Comparison of ENCODE assay signal across 9 cellular contexts in genomic region chr7:45575501-45576248, GRCh38. TPM values are rescaled to one million over a fixed set of nuclear protein-coding genes. Genes with fewer than 3 reads are reported as not detected.
DNase-seq lines count a peak whose midpoint lies in the region; ATAC-seq, FAIRE-seq and TF ChIP-seq lines count a peak whose summit lies in the region.
"Had no signal": no experiment of that assay in that cellular context is flagged by ENCODE, and none has a peak within 500 bp of the region (broad histone marks: within the 10 kb centered on the region; RNA-seq: fewer than 3 reads in every experiment).

No MANE protein-coding gene starts in this region.

- H3K4me3 ChIP-seq in HUES64 (ENCODE audit: low read length), result peak overlapping the region; percentile 58
- peak overlapping the region; percentile 92 for H3K4me3 ChIP-seq in cardiac muscle cell
- peak overlapping the region; percentile 34 to 68 (median 48) for H3K4me3 ChIP-seq in pancreas

- H3K27me3 ChIP-seq in HUES64 (ENCODE audit: insufficient read depth, low read length) (peaks cover 57% of the 10 kb centered on the region), cardiac muscle cell (peaks cover 33% of the 10 kb centered on the region), pancreas (no peaks in the 10 kb centered on the region)

- no TSS peak for BruUV-seq in Calu3 (replicated peaks; lab: Mats Ljungman, UMichigan)

- H3K9me3 Mint-ChIP-seq in Calu3 (ENCODE audit: low read depth, unreplicated experiment), result no peaks in the 10 kb centered on the region

- H3K9ac ChIP-seq in HUES64 (ENCODE audit: low read depth, low read length), result no peak overlapping the region; the same call in 1 of the 2 replicates

- H3K27ac Mint-ChIP-seq in Calu3 (ENCODE audit: unreplicated experiment), result no peak overlapping the region

- H3K27ac ChIP-seq in HUES64 (ENCODE audit: low read depth, low read length), result no peak overlapping the region
- H3K27ac ChIP-seq in cardiac muscle cell, result no peak overlapping the region
- no peak overlapping the region for H3K27ac ChIP-seq in pancreas

- CTCF ChIA-PET in Calu3 (lab: Charles Lee), result no interaction called here

- H3K4me3 Mint-ChIP-seq in Calu3 (ENCODE audit: low read depth, unreplicated experiment), result peak overlapping the region; percentile 65

- peaks cover 4% of the 10 kb centered on the region for H3K4me1 ChIP-seq in HUES64 (ENCODE audit: insufficient read depth, low read length)
- H3K4me1 ChIP-seq in cardiac muscle cell (ENCODE audit: low read depth), result peaks cover 19% of the 10 kb centered on the region
- no peaks in the 10 kb centered on the region for H3K4me1 ChIP-seq in pancreas

- no peaks in the 10 kb centered on the region for H3K4me1 Mint-ChIP-seq in Calu3 (ENCODE audit: low read depth, unreplicated experiment)

- ATAC-seq in pancreas, result peak; percentile 39 to 52 (median 43)
- ATAC-seq in GM19328 (IDR thresholded peaks at IDR 0.05; ENCODE audit: unreplicated experiment), result no peak

- no peak for FAIRE-seq in pancreas (lab: Jason Lieb, UNC)

- no peaks in the 10 kb centered on the region for H3K9me3 ChIP-seq in HUES64 (ENCODE audit: insufficient read depth, low read depth, low read length)
- H3K9me3 ChIP-seq in cardiac muscle cell (ENCODE audit: low read depth), result no peaks in the 10 kb centered on the region
- no peaks in the 10 kb centered on the region for H3K9me3 ChIP-seq in pancreas

- DNase-seq in Calu3 (no peak), cardiac muscle cell (ENCODE audit: low read depth in 1 of 2, low spot score in 1 of 2) (no peak), pancreas (peak in 2 of 6 donors; percentile 10 to 71), GF-D8 (lab: John Stamatoyannopoulos, UW) (no peak), DMS153 (lab: John Stamatoyannopoulos, UW) (no peak), SK-N-DZ (ENCODE audit: low spot score) (no peak)
- DNase-seq: DND-41 had no signal

- peaks cover 88% of the 10 kb centered on the region for H3K27me3 Mint-ChIP-seq in Calu3 (ENCODE audit: unreplicated experiment)

- TF ChIP-seq CTCF in Calu3 (IDR thresholded peaks at IDR 0.05; ENCODE audit: unreplicated experiment), result no peak
- no peak for TF ChIP-seq CTCF in cardiac muscle cell (IDR thresholded peaks at IDR 0.05; ENCODE audit: low read depth, low read length)
- TF ChIP-seq CTCF in pancreas (IDR thresholded peaks at IDR 0.05), result no peak

- H3K36me3 ChIP-seq in HUES64 (ENCODE audit: insufficient read depth, low read length), result no peaks in the 10 kb centered on the region
- H3K36me3 ChIP-seq in cardiac muscle cell, result no peaks in the 10 kb centered on the region
- no peaks in the 10 kb centered on the region for H3K36me3 ChIP-seq in pancreas

- intact Hi-C loops in Calu3 (cut with micrococcal nuclease; ENCODE audit: unreplicated experiment) (loop anchor here (10.0 kb wide), 1 partner anchor 421 kb away; the partner anchor contains the start of gene RAMP3), pancreas (cut with DNase I) (no loop called here)

- 15% methylated on average over 36 of the region's 36 CpGs for whole genome bisulfite sequencing in HUES64
- WGBS in pancreas, 2 donors, result 11 to 16% methylated on average over 36 of the region's 36 CpGs

- peaks cover 4% of the 10 kb centered on the region for H3K36me3 Mint-ChIP-seq in Calu3 (ENCODE audit: insufficient read depth, unreplicated experiment)

RNA-seq across cellular contexts. Expression of gene ADCY1, which starts 1.5 kb away (rescaled TPM):
- total RNA-seq in Calu3 (2022), result 7.6 and 8.8 TPM in 2 replicates
- 9.3 TPM for polyA plus RNA-seq in HUES64 (2013, experiment 1 of 2)
- polyA plus RNA-seq in HUES64 (2013, experiment 2 of 2), result 8.9 TPM
- 12.6 and 22.9 TPM in 2 replicates for total RNA-seq in cardiac muscle cell
- polyA plus RNA-seq in cardiac muscle cell, result 15.6 and 21.2 TPM in 2 replicates
- 1 to 10 TPM; 2.3 to 5.8 (median 4.5) TPM for total RNA-seq in pancreas
- polyA plus RNA-seq in pancreas, result 1 to 10 TPM; 1.0 to 4.3 TPM
- polyA plus RNA-seq in SK-N-DZ (2014; cell fraction: cytosol; rRNA removed), result 5.8 and 6.9 TPM in 2 replicates
- polyA plus RNA-seq in SK-N-DZ (2014; cell fraction: nucleus; rRNA removed), result 4.5 and 6.8 TPM in 2 replicates
